Comparison of ENCODE assay signal across 7 cellular contexts in the genomic region with DNA sequence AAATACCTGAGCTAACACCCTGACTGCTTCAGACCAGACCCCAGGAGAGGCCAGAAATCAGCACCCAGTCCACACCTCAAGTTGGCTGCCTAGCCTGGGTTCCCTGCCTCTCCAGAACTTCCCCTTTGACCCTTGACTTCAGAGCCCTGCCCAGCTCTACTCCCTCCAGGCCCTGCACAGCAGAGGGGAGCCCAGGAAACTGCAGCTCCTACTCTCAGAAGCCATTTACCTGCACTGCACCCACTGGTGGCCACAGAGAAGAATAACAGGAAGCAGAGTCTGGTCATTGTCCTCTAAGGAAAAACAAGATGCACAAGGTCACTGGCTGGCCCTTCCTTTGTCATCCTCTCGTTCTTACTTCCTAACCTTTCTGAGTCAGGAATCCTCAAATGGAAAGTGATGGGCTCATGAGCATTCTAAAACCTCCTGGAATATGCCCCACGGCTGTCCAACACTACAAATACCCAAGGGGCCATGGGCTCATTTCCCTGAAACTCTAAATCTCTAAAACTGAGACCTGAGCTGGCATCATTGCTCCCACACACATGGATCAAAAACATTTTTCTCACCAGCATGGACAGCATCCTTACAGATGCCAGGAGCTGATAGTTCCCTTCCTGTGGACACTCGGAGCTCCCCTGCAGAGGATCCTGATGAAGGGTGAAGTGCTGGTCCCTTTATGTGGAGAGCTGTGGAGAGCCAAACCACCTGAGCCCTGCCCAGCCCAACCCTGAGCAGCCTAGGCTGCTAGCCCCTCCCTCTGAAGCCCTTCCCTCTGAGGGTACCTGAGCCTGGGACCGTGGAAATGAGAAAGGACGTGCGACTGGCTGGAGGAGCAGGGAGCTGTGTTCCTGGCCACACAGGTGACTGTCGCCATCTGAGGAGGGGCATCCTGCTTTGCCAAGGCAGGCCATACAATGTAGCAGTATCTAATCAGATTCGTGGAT.
DNase-seq lines count a peak whose midpoint lies in the region; ATAC-seq and TF ChIP-seq lines count a peak whose summit lies in the region.

A gene (minus strand): TSS at position 652 of the 947 bp plus-strand sequence. CDS start 68 bp downstream, at position 584.

- peak; percentile 3 for TF ChIP-seq CTCF in GM12801 (IDR thresholded peaks at IDR 0.05; ENCODE audit: extremely low read depth, insufficient read length)

- H3K36me3 Mint-ChIP-seq in activated naive CD8-positive, alpha-beta T cell treated with anti-CD3 and anti-CD28 coated beads, Interleukin-2, amount 50 U/mL, for 24 hours (ENCODE audit: low read depth): no peaks in the 10 kb centered on the region
- no peaks in the 10 kb centered on the region for H3K36me3 Mint-ChIP-seq in stimulated activated naive B cell treated with anti-CD40 and anti-IgM and Interleukin-4, amounts not matched to agents 10 μg/mL and 1 μg/mL and 100 μg/mL, for 72 hours

- DNase-seq in activated naive CD8-positive, alpha-beta T cell treated with anti-CD3 and anti-CD28 coated beads, Interleukin-2, amount 50 U/mL, for 24 hours: peak; percentile 51
- peak; percentile 5 for DNase-seq in kidney glomerular epithelial cell (lab: John Stamatoyannopoulos, UW)
- DNase-seq in stimulated activated naive B cell treated with anti-CD40 and anti-IgM and Interleukin-4, amounts not matched to agents 10 μg/mL and 1 μg/mL and 100 μg/mL, for 72 hours: peak; percentile 31

- ATAC-seq in HG03280 (IDR thresholded peaks at IDR 0.05; ENCODE audit: unreplicated experiment) (peak; percentile 65), SK-N-SH treated with all-trans-retinoic acid at 6 μM for 48 hours (peak; percentile 75), GM21360 (IDR thresholded peaks at IDR 0.05; ENCODE audit: unreplicated experiment) (no peak)
- peak; percentile 72 for ATAC-seq in activated naive CD8-positive, alpha-beta T cell treated with anti-CD3 and anti-CD28 coated beads, Interleukin-2, amount 50 U/mL, for 24 hours
- peak; percentile 83 to 86 for ATAC-seq in stimulated activated naive B cell treated with anti-CD40 and anti-IgM and Interleukin-4, amounts not matched to agents 10 μg/mL and 1 μg/mL and 100 μg/mL, for 72 hours (replicated peaks)

- no peak within 1 kb of the TSS for H3K4me3 Mint-ChIP-seq in activated naive CD8-positive, alpha-beta T cell treated with anti-CD3 and anti-CD28 coated beads, Interleukin-2, amount 50 U/mL, for 24 hours
- no peak within 1 kb of the TSS for H3K4me3 Mint-ChIP-seq in stimulated activated naive B cell treated with anti-CD40 and anti-IgM and Interleukin-4, amounts not matched to agents 10 μg/mL and 1 μg/mL and 100 μg/mL, for 72 hours

- no peaks in the 10 kb centered on the region for H3K27me3 Mint-ChIP-seq in activated naive CD8-positive, alpha-beta T cell treated with anti-CD3 and anti-CD28 coated beads, Interleukin-2, amount 50 U/mL, for 24 hours
- H3K27me3 Mint-ChIP-seq in stimulated activated naive B cell treated with anti-CD40 and anti-IgM and Interleukin-4, amounts not matched to agents 10 μg/mL and 1 μg/mL and 100 μg/mL, for 72 hours: no peaks in the 10 kb centered on the region

- H3K9me3 Mint-ChIP-seq in activated naive CD8-positive, alpha-beta T cell treated with anti-CD3 and anti-CD28 coated beads, Interleukin-2, amount 50 U/mL, for 24 hours: no peaks in the 10 kb centered on the region
- no peaks in the 10 kb centered on the region for H3K9me3 Mint-ChIP-seq in stimulated activated naive B cell treated with anti-CD40 and anti-IgM and Interleukin-4, amounts not matched to agents 10 μg/mL and 1 μg/mL and 100 μg/mL, for 72 hours

- peaks cover 7% of the 10 kb centered on the region for H3K4me1 Mint-ChIP-seq in activated naive CD8-positive, alpha-beta T cell treated with anti-CD3 and anti-CD28 coated beads, Interleukin-2, amount 50 U/mL, for 24 hours
- peaks cover 7 to 14% of the 10 kb centered on the region in 2 donors for H3K4me1 Mint-ChIP-seq in stimulated activated naive B cell treated with anti-CD40 and anti-IgM and Interleukin-4, amounts not matched to agents 10 μg/mL and 1 μg/mL and 100 μg/mL, for 72 hours

- peak within 1 kb of the TSS; percentile 30 for H3K27ac Mint-ChIP-seq in activated naive CD8-positive, alpha-beta T cell treated with anti-CD3 and anti-CD28 coated beads, Interleukin-2, amount 50 U/mL, for 24 hours
- H3K27ac Mint-ChIP-seq in stimulated activated naive B cell treated with anti-CD40 and anti-IgM and Interleukin-4, amounts not matched to agents 10 μg/mL and 1 μg/mL and 100 μg/mL, for 72 hours: peak within 1 kb of the TSS; percentile 38

TF ChIP-seq in SK-N-SH treated with all-trans-retinoic acid at 6 μM for 48 hours, 23 proteins besides CTCF, POLR2A, EP300 and RAD21:
- no peak for TF ChIP-seq TOX (CRISPR knock-in tag; IDR thresholded peaks at IDR 0.05; ENCODE audit: borderline replicate concordance)
- no peak for TF ChIP-seq ISL1 (CRISPR knock-in tag; IDR thresholded peaks at IDR 0.05)
- no peak for TF ChIP-seq ZFP30 (CRISPR knock-in tag; IDR thresholded peaks at IDR 0.05)
- TF ChIP-seq, protein P1, sequence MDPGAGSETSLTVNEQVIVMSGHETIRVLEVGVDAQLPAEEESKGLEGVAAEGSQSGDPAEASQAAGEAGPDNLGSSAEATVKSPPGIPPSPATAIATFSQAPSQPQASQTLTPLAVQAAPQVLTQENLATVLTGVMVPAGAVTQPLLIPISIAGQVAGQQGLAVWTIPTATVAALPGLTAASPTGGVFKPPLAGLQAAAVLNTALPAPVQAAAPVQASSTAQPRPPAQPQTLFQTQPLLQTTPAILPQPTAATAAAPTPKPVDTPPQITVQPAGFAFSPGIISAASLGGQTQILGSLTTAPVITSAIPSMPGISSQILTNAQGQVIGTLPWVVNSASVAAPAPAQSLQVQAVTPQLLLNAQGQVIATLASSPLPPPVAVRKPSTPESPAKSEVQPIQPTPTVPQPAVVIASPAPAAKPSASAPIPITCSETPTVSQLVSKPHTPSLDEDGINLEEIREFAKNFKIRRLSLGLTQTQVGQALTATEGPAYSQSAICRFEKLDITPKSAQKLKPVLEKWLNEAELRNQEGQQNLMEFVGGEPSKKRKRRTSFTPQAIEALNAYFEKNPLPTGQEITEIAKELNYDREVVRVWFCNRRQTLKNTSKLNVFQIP (CRISPR knock-in tag; IDR thresholded peaks at IDR 0.05; ENCODE audit: borderline replicate concordance, low read depth): no peak
